Comparison of ENCODE assay signal across 1 cellular context in genomic region chr2:66560683-66561082, GRCh38.
TF ChIP-seq lines count a peak whose summit lies in the region.

No MANE protein-coding gene starts in this region.

TF ChIP-seq in SK-N-SH, 30 proteins besides CTCF, POLR2A, EP300 and RAD21 (continued from another document):
- TF ChIP-seq, protein P1, sequence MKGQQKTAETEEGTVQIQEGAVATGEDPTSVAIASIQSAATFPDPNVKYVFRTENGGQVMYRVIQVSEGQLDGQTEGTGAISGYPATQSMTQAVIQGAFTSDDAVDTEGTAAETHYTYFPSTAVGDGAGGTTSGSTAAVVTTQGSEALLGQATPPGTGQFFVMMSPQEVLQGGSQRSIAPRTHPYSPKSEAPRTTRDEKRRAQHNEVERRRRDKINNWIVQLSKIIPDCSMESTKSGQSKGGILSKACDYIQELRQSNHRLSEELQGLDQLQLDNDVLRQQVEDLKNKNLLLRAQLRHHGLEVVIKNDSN (IDR thresholded peaks at IDR 0.05; ENCODE audit: borderline replicate concordance, low read depth): no peak
- no peak for TF ChIP-seq NFIC (IDR thresholded peaks at IDR 0.05; ENCODE audit: borderline replicate concordance)
- no peak for TF ChIP-seq FOXJ3 (CRISPR knock-in tag; IDR thresholded peaks at IDR 0.05)
- TF ChIP-seq SIN3A (IDR thresholded peaks at IDR 0.05; ENCODE audit: borderline replicate concordance, low read depth, low read length): no peak
- TF ChIP-seq SMC3 (IDR thresholded peaks at IDR 0.05; ENCODE audit: low read depth, low read length): no peak
- TF ChIP-seq ZBTB33 (IDR thresholded peaks at IDR 0.05; ENCODE audit: borderline replicate concordance, low read depth): no peak
- TF ChIP-seq MXI1 (IDR thresholded peaks at IDR 0.05; ENCODE audit: low read depth, low read length): no peak
- TF ChIP-seq POLR2AphosphoS5 (IDR thresholded peaks at IDR 0.05; ENCODE audit: low read depth, low read length): no peak
- no peak for TF ChIP-seq FOXM1 (IDR thresholded peaks at IDR 0.05; ENCODE audit: low read depth)
- no peak for TF ChIP-seq YY1 (IDR thresholded peaks at IDR 0.05; ENCODE audit: low read depth)
- no peak for TF ChIP-seq CHD2 (IDR thresholded peaks at IDR 0.05; ENCODE audit: low read length, partially characterized antibody)
- no peak for TF ChIP-seq IRF3 (IDR thresholded peaks at IDR 0.05; ENCODE audit: low read depth, low read length)
